Comparison of ENCODE assay signal across 14 cellular contexts in the genomic region with DNA sequence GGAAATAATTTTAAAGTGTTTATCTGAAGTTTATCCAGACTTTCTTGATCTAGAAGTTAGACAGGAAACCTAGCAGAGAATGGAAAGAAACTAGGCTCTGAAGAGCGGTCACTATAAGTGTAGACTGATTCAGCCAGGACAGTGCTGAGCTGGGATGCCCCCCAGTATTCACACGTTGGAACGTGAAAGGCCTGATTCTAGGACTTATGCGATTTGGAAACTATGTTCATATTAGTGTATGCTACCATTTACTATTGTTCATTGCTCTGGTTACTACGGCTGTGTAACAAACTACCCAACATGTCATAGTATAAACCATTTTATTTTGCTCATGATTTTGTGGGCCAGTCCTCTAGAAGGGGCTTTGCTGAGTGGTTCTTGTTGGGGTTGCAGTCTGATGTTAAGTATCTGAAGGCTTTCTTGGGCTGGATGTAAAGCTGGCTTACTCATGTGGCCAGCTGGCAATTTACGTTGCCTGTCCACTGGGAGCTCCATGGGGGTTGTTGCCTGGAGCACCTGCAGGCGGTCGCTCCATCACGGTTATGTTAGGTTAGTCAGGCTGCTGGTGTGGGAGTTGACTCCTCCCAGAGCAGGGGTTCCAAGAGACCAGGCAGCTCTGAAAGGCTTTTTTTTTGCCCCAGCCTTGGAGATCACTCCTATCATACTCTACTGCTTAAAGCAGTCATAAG.
DNase-seq lines count a peak whose midpoint lies in the region; ATAC-seq and TF ChIP-seq lines count a peak whose summit lies in the region.
"Had no signal": no experiment of that assay in that cellular context is flagged by ENCODE, and none has a peak within 500 bp of the region (broad histone marks: within the 10 kb centered on the region; RNA-seq: fewer than 3 reads in every experiment).

No MANE protein-coding gene starts in this region.

- TF ChIP-seq CTCF in ovary (IDR thresholded peaks at IDR 0.05) (no peak), upper lobe of left lung (IDR thresholded peaks at IDR 0.05) (no peak)

- peak; percentile 42 to 58 for ATAC-seq in left cardiac atrium
- peak in 1 of 2 donors; percentile 58 for ATAC-seq in upper lobe of left lung (ENCODE audit: low FRiP score in 2 of 2)
- ATAC-seq: activated CD4-positive, alpha-beta T cell treated with anti-CD3 and anti-CD28 coated beads for 36 hours; GM12878 had no signal

- H3K27me3 ChIP-seq in ovary, result no peaks in the 10 kb centered on the region
- H3K27me3 ChIP-seq in upper lobe of left lung, result no peaks in the 10 kb centered on the region
- H3K27me3 ChIP-seq: BLaER1 treated with 17β-estradiol and CSF1 and Interleukin-3, amounts not matched to agents 10 nM and 100 nM; neutrophil had no signal

- intact Hi-C loops in left cardiac atrium (cut with DNase I) (no loop called here), ovary (cut with DNase I) (no loop called here)

- TF ChIP-seq POLR2A in ovary (IDR thresholded peaks at IDR 0.05), result no peak
- TF ChIP-seq POLR2A in upper lobe of left lung (IDR thresholded peaks at IDR 0.05), result no peak

- H3K27ac ChIP-seq in angular gyrus (ENCODE audit: low read depth, low read length) (peak overlapping the region; percentile 64), ovary (peak overlapping the region; percentile 1 to 82), upper lobe of left lung (peak overlapping the region; percentile 27 to 83 (median 48))
- H3K27ac ChIP-seq: BLaER1 treated with 17β-estradiol and CSF1 and Interleukin-3, amounts not matched to agents 10 nM and 100 nM; HL-60; neutrophil had no signal

- H3K9me3 ChIP-seq in ovary, result no peaks in the 10 kb centered on the region
- H3K9me3 ChIP-seq in upper lobe of left lung, result no peaks in the 10 kb centered on the region
- H3K9me3 ChIP-seq: BLaER1 treated with 17β-estradiol and CSF1 and Interleukin-3, amounts not matched to agents 10 nM and 100 nM; neutrophil had no signal

- H3K4me3 ChIP-seq in ovary (peak overlapping the region; percentile 9), upper lobe of left lung (no peak overlapping the region)
- H3K4me3 ChIP-seq: BLaER1 treated with 17β-estradiol and CSF1 and Interleukin-3, amounts not matched to agents 10 nM and 100 nM; GM12878 had no signal

- WGBS in ovary, 3 donors, result 45 to 47% (median 45%) methylated on average over 9 of the region's 9 CpGs
- WGBS in upper lobe of left lung, 2 donors, result 58 to 72% methylated on average over 9 of the region's 9 CpGs

- DNase-seq in left cardiac atrium (no peak), ovary (peak in 2 of 5 donors; percentile 16 to 35), upper lobe of left lung (no peak), NCI-H2081 (lab: John Stamatoyannopoulos, UW) (no peak), NCI-H1417 (lab: John Stamatoyannopoulos, UW) (no peak), NCI-H82 treated with DMSO at 0.1 percent for 48 hours (lab: John Stamatoyannopoulos, UW; ENCODE audit: unreplicated experiment) (no peak)
- DNase-seq: activated CD4-positive, alpha-beta T cell treated with anti-CD3 and anti-CD28 coated beads for 36 hours; Karpas-422; NCI-H1694 had no signal

- H3K4me1 ChIP-seq in ovary (ENCODE audit: insufficient read depth) (peaks cover 11% of the 10 kb centered on the region), upper lobe of left lung (peaks cover 0 to 9% (median 6%) of the 10 kb centered on the region in 4 donors)

- no peaks in the 10 kb centered on the region for H3K36me3 ChIP-seq in ovary
- no peaks in the 10 kb centered on the region for H3K36me3 ChIP-seq in upper lobe of left lung
- H3K36me3 ChIP-seq: BLaER1 treated with 17β-estradiol and CSF1 and Interleukin-3, amounts not matched to agents 10 nM and 100 nM; neutrophil had no signal

- TF ChIP-seq EP300 in ovary (IDR thresholded peaks at IDR 0.05), result no peak
- TF ChIP-seq EP300 in upper lobe of left lung (IDR thresholded peaks at IDR 0.05), result no peak
